In genomic region chr5:57878301-57878722, GRCh38 we compare ENCODE assay signal across 1 cellular context.
TF ChIP-seq lines count a peak whose summit lies in the region.

No MANE protein-coding gene starts in this region.

TF ChIP-seq in SK-N-SH, 30 proteins besides CTCF, POLR2A, EP300 and RAD21 (continued from another document):
- TF ChIP-seq ZBTB33 (IDR thresholded peaks at IDR 0.05; ENCODE audit: borderline replicate concordance, low read depth), result no peak
- no peak for TF ChIP-seq USF2 (IDR thresholded peaks at IDR 0.05; ENCODE audit: borderline replicate concordance, low read depth, low read length)
- TF ChIP-seq REST (IDR thresholded peaks at IDR 0.05; ENCODE audit: low read depth, low read length), result no peak
- TF ChIP-seq PBX3 (IDR thresholded peaks at IDR 0.05), result no peak
- no peak for TF ChIP-seq GATA2 (CRISPR knock-in tag; IDR thresholded peaks at IDR 0.05)
